Comparison of ENCODE assay signal across 15 cellular contexts in the genomic region with DNA sequence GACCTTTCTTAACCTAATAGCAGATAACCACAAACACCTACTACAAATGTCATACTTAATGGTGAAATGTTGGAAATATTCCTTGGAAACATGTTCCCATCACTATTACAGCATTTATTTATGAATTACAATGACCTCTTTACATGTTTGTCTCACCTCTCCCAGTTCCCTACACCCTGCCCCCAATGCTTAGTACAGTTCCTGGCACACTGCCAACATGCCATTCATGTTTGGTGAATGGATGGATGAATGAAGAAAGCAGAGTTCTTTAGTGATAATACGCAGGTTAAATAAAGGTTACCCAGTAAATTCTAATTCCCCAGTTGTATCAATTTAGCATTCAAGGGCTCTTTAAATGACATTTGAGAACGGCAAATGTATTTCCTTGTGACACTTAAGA.
DNase-seq lines count a peak whose midpoint lies in the region; ATAC-seq and TF ChIP-seq lines count a peak whose summit lies in the region.
"Had no signal": no experiment of that assay in that cellular context is flagged by ENCODE, and none has a peak within 500 bp of the region (broad histone marks: within the 10 kb centered on the region; RNA-seq: fewer than 3 reads in every experiment).

No MANE protein-coding gene starts in this region.

- H3K4me1 Mint-ChIP-seq in glutamatergic neuron (ENCODE audit: low read depth, unreplicated experiment) = no peaks in the 10 kb centered on the region
- H3K4me1 Mint-ChIP-seq: activated naive CD8-positive, alpha-beta T cell treated with anti-CD3 and anti-CD28 coated beads, Interleukin-2, amount 10 ng/mL, durations not matched to agents 7 days and 5 days; CD8-positive, alpha-beta memory T cell; T-cell had no signal

- TF ChIP-seq CTCF in glutamatergic neuron (IDR thresholded peaks at IDR 0.05; ENCODE audit: partially characterized antibody, unreplicated experiment) = no peak

- H3K4me3 Mint-ChIP-seq in glutamatergic neuron (ENCODE audit: unreplicated experiment) = no peak overlapping the region
- H3K4me3 Mint-ChIP-seq: activated naive CD8-positive, alpha-beta T cell treated with anti-CD3 and anti-CD28 coated beads, Interleukin-2, amount 10 ng/mL, durations not matched to agents 7 days and 5 days; CD8-positive, alpha-beta memory T cell; HFFc6; T-cell had no signal

- H3K9me3 Mint-ChIP-seq in glutamatergic neuron (ENCODE audit: unreplicated experiment) = no peaks in the 10 kb centered on the region
- H3K9me3 Mint-ChIP-seq: activated naive CD8-positive, alpha-beta T cell treated with anti-CD3 and anti-CD28 coated beads, Interleukin-2, amount 10 ng/mL, durations not matched to agents 7 days and 5 days had no signal

- no peak for ATAC-seq in HG03039 (IDR thresholded peaks at IDR 0.05; ENCODE audit: unreplicated experiment)
- no peak for ATAC-seq in GM21528 (IDR thresholded peaks at IDR 0.05; ENCODE audit: low FRiP score, unreplicated experiment)
- ATAC-seq: T-cell had no signal

- DNase-seq in NCI-H1417 (lab: John Stamatoyannopoulos, UW) (peak; percentile 46 to 89 (median 85)), NCI-H1417 treated with DMSO at 0.1 percent for 48 hours (lab: John Stamatoyannopoulos, UW) (no peak), LoVo (ENCODE audit: low spot score) (peak; percentile 12), NCI-H524 (lab: John Stamatoyannopoulos, UW) (peak; percentile 8 to 60), glutamatergic neuron (peak; percentile 16), H4 (ENCODE audit: low spot score) (no peak)
- DNase-seq: activated naive CD8-positive, alpha-beta T cell treated with anti-CD3 and anti-CD28 coated beads, Interleukin-2, amount 10 ng/mL, durations not matched to agents 7 days and 5 days; CD8-positive, alpha-beta memory T cell; central memory CD4-positive, alpha-beta T cell; HFFc6; posterior cingulate gyrus; stimulated activated CD4-positive, alpha-beta T cell treated with anti-CD3 and anti-CD28 coated beads, Interleukin-15, amount 100 ng/mL, for 24 hours; T-cell had no signal

- no peaks in the 10 kb centered on the region for H3K27me3 Mint-ChIP-seq in glutamatergic neuron (ENCODE audit: unreplicated experiment)
- H3K27me3 Mint-ChIP-seq: activated naive CD8-positive, alpha-beta T cell treated with anti-CD3 and anti-CD28 coated beads, Interleukin-2, amount 10 ng/mL, durations not matched to agents 7 days and 5 days had no signal

- no peaks in the 10 kb centered on the region for H3K36me3 Mint-ChIP-seq in glutamatergic neuron (ENCODE audit: unreplicated experiment)
- H3K36me3 Mint-ChIP-seq: activated naive CD8-positive, alpha-beta T cell treated with anti-CD3 and anti-CD28 coated beads, Interleukin-2, amount 10 ng/mL, durations not matched to agents 7 days and 5 days; CD8-positive, alpha-beta memory T cell; T-cell had no signal

- H3K27ac Mint-ChIP-seq in glutamatergic neuron (ENCODE audit: unreplicated experiment) = no peak overlapping the region
- H3K27ac Mint-ChIP-seq: activated naive CD8-positive, alpha-beta T cell treated with anti-CD3 and anti-CD28 coated beads, Interleukin-2, amount 10 ng/mL, durations not matched to agents 7 days and 5 days; CD8-positive, alpha-beta memory T cell; HFFc6; T-cell had no signal

Comparison
In these comparisons a context has a peak if more than half of its experiments do, and no peak if none do; other contexts are left out.
1. DNase-seq: peak in NCI-H1417 (3 of 3), LoVo (single experiment), NCI-H524 (2 of 2) and glutamatergic neuron (single experiment); none in NCI-H1417 treated with DMSO at 0.1 percent for 48 hours (single experiment) and H4 (single experiment).